ENCODE assay signal across 1 cellular context in genomic region chr6:44076366-44077200, GRCh38.
A peak's percentile ranks its signal among the peaks of the same experiment; 100 is the strongest.
TF ChIP-seq lines count a peak whose summit lies in the region.

No MANE protein-coding gene starts in this region.

TF ChIP-seq in HepG2, 621 proteins besides CTCF, POLR2A, EP300 and RAD21 (continued from another document and continues in another):
- TF ChIP-seq, protein P1, sequence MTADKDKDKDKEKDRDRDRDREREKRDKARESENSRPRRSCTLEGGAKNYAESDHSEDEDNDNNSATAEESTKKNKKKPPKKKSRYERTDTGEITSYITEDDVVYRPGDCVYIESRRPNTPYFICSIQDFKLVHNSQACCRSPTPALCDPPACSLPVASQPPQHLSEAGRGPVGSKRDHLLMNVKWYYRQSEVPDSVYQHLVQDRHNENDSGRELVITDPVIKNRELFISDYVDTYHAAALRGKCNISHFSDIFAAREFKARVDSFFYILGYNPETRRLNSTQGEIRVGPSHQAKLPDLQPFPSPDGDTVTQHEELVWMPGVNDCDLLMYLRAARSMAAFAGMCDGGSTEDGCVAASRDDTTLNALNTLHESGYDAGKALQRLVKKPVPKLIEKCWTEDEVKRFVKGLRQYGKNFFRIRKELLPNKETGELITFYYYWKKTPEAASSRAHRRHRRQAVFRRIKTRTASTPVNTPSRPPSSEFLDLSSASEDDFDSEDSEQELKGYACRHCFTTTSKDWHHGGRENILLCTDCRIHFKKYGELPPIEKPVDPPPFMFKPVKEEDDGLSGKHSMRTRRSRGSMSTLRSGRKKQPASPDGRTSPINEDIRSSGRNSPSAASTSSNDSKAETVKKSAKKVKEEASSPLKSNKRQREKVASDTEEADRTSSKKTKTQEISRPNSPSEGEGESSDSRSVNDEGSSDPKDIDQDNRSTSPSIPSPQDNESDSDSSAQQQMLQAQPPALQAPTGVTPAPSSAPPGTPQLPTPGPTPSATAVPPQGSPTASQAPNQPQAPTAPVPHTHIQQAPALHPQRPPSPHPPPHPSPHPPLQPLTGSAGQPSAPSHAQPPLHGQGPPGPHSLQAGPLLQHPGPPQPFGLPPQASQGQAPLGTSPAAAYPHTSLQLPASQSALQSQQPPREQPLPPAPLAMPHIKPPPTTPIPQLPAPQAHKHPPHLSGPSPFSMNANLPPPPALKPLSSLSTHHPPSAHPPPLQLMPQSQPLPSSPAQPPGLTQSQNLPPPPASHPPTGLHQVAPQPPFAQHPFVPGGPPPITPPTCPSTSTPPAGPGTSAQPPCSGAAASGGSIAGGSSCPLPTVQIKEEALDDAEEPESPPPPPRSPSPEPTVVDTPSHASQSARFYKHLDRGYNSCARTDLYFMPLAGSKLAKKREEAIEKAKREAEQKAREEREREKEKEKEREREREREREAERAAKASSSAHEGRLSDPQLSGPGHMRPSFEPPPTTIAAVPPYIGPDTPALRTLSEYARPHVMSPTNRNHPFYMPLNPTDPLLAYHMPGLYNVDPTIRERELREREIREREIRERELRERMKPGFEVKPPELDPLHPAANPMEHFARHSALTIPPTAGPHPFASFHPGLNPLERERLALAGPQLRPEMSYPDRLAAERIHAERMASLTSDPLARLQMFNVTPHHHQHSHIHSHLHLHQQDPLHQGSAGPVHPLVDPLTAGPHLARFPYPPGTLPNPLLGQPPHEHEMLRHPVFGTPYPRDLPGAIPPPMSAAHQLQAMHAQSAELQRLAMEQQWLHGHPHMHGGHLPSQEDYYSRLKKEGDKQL (CRISPR knock-in tag; IDR thresholded peaks at IDR 0.05; ENCODE audit: low read depth): 0 out of 2 replicates have a peak, but pooled peaks have one; percentile 39
- TF ChIP-seq, protein P2, sequence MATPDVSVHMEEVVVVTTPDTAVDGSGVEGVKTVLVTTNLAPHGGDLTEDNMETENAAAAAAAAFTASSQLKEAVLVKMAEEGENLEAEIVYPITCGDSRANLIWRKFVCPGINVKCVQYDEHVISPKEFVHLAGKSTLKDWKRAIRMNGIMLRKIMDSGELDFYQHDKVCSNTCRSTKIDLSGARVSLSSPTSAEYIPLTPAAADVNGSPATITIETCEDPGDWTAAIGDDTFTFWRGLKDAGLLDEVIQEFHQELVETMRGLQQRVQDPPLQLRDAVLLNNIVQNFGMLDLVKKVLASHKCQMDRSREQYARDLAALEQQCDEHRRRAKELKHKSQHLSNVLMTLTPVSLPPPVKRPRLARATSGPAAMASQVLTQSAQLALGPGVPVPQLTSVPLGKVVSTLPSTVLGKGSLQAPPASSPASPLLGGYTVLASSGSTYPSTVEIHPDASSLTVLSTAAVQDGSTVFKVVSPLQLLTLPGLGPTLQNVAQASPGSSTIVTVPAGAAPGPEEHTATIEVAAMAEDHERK (CRISPR knock-in tag; IDR thresholded peaks at IDR 0.05; ENCODE audit: low read depth): no peak; the same call in 1 of the 2 replicates
- TF ChIP-seq ZNF639 (CRISPR knock-in tag; conservative IDR thresholded peaks at IDR 0.05): peak; percentile 43; the same call in 1 of the 2 replicates
- TF ChIP-seq HNRNPL (IDR thresholded peaks at IDR 0.05; ENCODE audit: low read depth, low read length): peak; percentile 99
- TF ChIP-seq YEATS2 (CRISPR knock-in tag; IDR thresholded peaks at IDR 0.05; ENCODE audit: borderline replicate concordance): peak; percentile 45; the same call in 1 of the 2 replicates
- peak; percentile 57; the same call in 1 of the 2 replicates for TF ChIP-seq ZNF770 (CRISPR knock-in tag; IDR thresholded peaks at IDR 0.05)
- TF ChIP-seq TSC22D2 (CRISPR knock-in tag; IDR thresholded peaks at IDR 0.05; ENCODE audit: borderline replicate concordance): no peak
- no peak for TF ChIP-seq ARNT (IDR thresholded peaks at IDR 0.05)
- TF ChIP-seq KDM4B (CRISPR knock-in tag; IDR thresholded peaks at IDR 0.05): 0 out of 2 replicates have a peak, but pooled peaks have one; percentile 24
- TF ChIP-seq TFAP4 (IDR thresholded peaks at IDR 0.05; ENCODE audit: borderline replicate concordance, low read depth): peak; percentile 94
- TF ChIP-seq ZBTB38 (CRISPR knock-in tag; IDR thresholded peaks at IDR 0.05): peak; percentile 42; the same call in 1 of the 2 replicates
- peak; percentile 2; the same call in 1 of the 2 replicates for TF ChIP-seq STAG1 (CRISPR knock-in tag; IDR thresholded peaks at IDR 0.05)
- TF ChIP-seq HIVEP1 (CRISPR knock-in tag; IDR thresholded peaks at IDR 0.05): peak; percentile 63
- TF ChIP-seq NFRKB (IDR thresholded peaks at IDR 0.05): no peak
- no peak for TF ChIP-seq ZBTB3 (CRISPR knock-in tag; IDR thresholded peaks at IDR 0.05; ENCODE audit: borderline replicate concordance, low read depth)
- TF ChIP-seq, protein P3, sequence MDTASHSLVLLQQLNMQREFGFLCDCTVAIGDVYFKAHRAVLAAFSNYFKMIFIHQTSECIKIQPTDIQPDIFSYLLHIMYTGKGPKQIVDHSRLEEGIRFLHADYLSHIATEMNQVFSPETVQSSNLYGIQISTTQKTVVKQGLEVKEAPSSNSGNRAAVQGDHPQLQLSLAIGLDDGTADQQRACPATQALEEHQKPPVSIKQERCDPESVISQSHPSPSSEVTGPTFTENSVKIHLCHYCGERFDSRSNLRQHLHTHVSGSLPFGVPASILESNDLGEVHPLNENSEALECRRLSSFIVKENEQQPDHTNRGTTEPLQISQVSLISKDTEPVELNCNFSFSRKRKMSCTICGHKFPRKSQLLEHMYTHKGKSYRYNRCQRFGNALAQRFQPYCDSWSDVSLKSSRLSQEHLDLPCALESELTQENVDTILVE (CRISPR knock-in tag; IDR thresholded peaks at IDR 0.05): peak; percentile 57; the same call in 1 of the 2 replicates
- TF ChIP-seq, protein P4, sequence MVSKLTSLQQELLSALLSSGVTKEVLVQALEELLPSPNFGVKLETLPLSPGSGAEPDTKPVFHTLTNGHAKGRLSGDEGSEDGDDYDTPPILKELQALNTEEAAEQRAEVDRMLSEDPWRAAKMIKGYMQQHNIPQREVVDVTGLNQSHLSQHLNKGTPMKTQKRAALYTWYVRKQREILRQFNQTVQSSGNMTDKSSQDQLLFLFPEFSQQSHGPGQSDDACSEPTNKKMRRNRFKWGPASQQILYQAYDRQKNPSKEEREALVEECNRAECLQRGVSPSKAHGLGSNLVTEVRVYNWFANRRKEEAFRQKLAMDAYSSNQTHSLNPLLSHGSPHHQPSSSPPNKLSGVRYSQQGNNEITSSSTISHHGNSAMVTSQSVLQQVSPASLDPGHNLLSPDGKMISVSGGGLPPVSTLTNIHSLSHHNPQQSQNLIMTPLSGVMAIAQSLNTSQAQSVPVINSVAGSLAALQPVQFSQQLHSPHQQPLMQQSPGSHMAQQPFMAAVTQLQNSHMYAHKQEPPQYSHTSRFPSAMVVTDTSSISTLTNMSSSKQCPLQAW (CRISPR knock-in tag; IDR thresholded peaks at IDR 0.05): peak; percentile 63; the same call in 1 of the 2 replicates
- TF ChIP-seq RNF2 (conservative IDR thresholded peaks at IDR 0.05; ENCODE audit: low read depth): peak; percentile 53; the same call in 1 of the 2 replicates
- 0 out of 2 replicates have a peak, but pooled peaks have one; percentile 36 for TF ChIP-seq ZFP90 (CRISPR knock-in tag; IDR thresholded peaks at IDR 0.05; ENCODE audit: borderline replicate concordance)
- peak; percentile 48 for TF ChIP-seq PHF5A (CRISPR knock-in tag; IDR thresholded peaks at IDR 0.05; ENCODE audit: low read depth, unreplicated experiment)
- TF ChIP-seq ARHGAP35 (CRISPR knock-in tag; IDR thresholded peaks at IDR 0.05; ENCODE audit: borderline replicate concordance): no peak; the same call in 1 of the 2 replicates
- peak in 1 of 2 experiments; percentile 62; a peak in 2 of 4 replicates for TF ChIP-seq KLF16 (CRISPR knock-in tag; IDR thresholded peaks at IDR 0.05)
- no peak for TF ChIP-seq ZNF670 (CRISPR knock-in tag; IDR thresholded peaks at IDR 0.05; ENCODE audit: borderline replicate concordance)
- TF ChIP-seq ZNF337 (CRISPR knock-in tag; IDR thresholded peaks at IDR 0.05; ENCODE audit: borderline replicate concordance, low read depth): no peak
- 0 out of 2 replicates have a peak, but pooled peaks have one; percentile 30 for TF ChIP-seq ZNF800 (CRISPR knock-in tag; IDR thresholded peaks at IDR 0.05)
- peak; percentile 84 for TF ChIP-seq MXD4 (CRISPR knock-in tag; IDR thresholded peaks at IDR 0.05)
- TF ChIP-seq ZSCAN29 (CRISPR knock-in tag; conservative IDR thresholded peaks at IDR 0.05): no peak
- TF ChIP-seq SNAPC4 (CRISPR knock-in tag; IDR thresholded peaks at IDR 0.05): peak; percentile 77
- peak; percentile 62 for TF ChIP-seq KDM2A (CRISPR knock-in tag; IDR thresholded peaks at IDR 0.05; ENCODE audit: borderline replicate concordance, low read depth)
- peak; percentile 93 for TF ChIP-seq AKAP8 (CRISPR knock-in tag; IDR thresholded peaks at IDR 0.05)
- no peak for TF ChIP-seq KMT2B (CRISPR knock-in tag; IDR thresholded peaks at IDR 0.05)
- peak; percentile 69 for TF ChIP-seq HDAC1 (CRISPR knock-in tag; IDR thresholded peaks at IDR 0.05)
- TF ChIP-seq NR2F1 (CRISPR knock-in tag; IDR thresholded peaks at IDR 0.05): 0 out of 4 replicates have a peak, but pooled peaks of 1 of the 2 experiments have one; percentile 10
- no peak for TF ChIP-seq ZNF207 (IDR thresholded peaks at IDR 0.05; ENCODE audit: borderline replicate concordance)
